10 cellular contexts compared by ENCODE assay signal in the genomic region with DNA sequence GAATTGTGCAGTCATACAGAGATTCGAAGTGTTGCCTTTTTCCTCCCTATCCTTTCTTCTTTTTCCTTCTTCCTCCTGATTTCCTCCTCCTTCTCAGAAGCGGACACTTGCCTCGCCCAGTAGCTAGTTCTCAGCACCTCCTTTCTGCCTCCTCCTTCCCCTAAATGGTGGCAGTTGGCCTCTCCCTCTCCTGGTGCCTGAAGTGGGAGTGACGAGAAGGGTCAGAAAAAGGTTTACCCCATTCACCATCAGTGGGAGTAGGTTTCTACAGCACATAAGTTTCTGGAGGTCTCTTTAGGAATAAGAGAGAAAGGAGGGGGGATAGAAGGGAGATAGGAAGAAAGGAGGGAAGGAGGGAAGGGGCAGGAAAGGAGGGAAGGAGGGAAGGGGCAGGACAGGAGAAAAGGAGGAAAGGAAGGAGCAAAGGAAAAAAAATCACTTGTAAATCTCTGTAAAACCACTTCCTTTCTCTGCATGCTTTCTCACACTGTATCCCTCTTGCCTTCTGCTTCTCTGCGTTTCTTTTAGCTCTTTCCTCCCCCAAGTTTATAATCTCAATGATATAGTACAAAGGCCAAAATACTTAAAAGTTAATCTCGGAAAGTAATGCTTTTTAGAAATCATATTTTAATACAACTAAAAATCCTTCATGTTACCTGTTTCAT. TPM values are rescaled to one million over a fixed set of nuclear protein-coding genes. Genes with fewer than 3 reads are reported as not detected.
DNase-seq lines count a peak whose midpoint lies in the region; ATAC-seq lines count a peak whose summit lies in the region.
"Had no signal": no experiment of that assay in that cellular context is flagged by ENCODE, and none has a peak within 500 bp of the region (broad histone marks: within the 10 kb centered on the region; RNA-seq: fewer than 3 reads in every experiment).

No MANE protein-coding gene starts in this region.

- DNase-seq in G401 (ENCODE audit: low spot score) (peak; percentile 50), T-helper 17 cell (no peak), islet precursor cell (peak; percentile 66), DMS114 treated with DMSO at 0.1 percent for 48 hours (lab: John Stamatoyannopoulos, UW; ENCODE audit: unreplicated experiment) (no peak), NCI-H1436 (lab: John Stamatoyannopoulos, UW) (no peak)
- no peak for DNase-seq in stimulated activated naive CD4-positive, alpha-beta T cell treated with Interleukin-2 at 50 U/mL for 16 hours (lab: John Stamatoyannopoulos, UW)
- DNase-seq in activated T-helper 2 cell treated with anti-CD3 and anti-CD28 coated beads, Interferon-gamma antibody, Interleukin-2, Interleukin-4, amounts not matched to agents 10 μg/mL and 5 μg/mL and 100 μg/mL, durations not matched to agents 14 hours and 24 hours and 36 hours (ENCODE audit: low spot score) = no peak
- DNase-seq: DMS79 had no signal

- ATAC-seq in T-helper 17 cell = no peak

- H3K27ac Mint-ChIP-seq in T-helper 17 cell = peak overlapping the region; percentile 68
- no peak overlapping the region for H3K27ac Mint-ChIP-seq in activated T-helper 2 cell treated with anti-CD3 and anti-CD28 coated beads, Interferon-gamma antibody, Interleukin-2, Interleukin-4, amounts not matched to agents 10 μg/mL and 5 μg/mL and 100 μg/mL, durations not matched to agents 14 hours and 24 hours and 36 hours

- peak overlapping the region in 17 of 21 experiments; percentile 4 to 80 (median 59) for H3K27ac ChIP-seq in skin epidermis

- no peaks in the 10 kb centered on the region for H3K36me3 Mint-ChIP-seq in T-helper 17 cell (ENCODE audit: low read depth)
- no peaks in the 10 kb centered on the region for H3K36me3 Mint-ChIP-seq in activated T-helper 2 cell treated with anti-CD3 and anti-CD28 coated beads, Interferon-gamma antibody, Interleukin-2, Interleukin-4, amounts not matched to agents 10 μg/mL and 5 μg/mL and 100 μg/mL, durations not matched to agents 14 hours and 24 hours and 36 hours (ENCODE audit: low read depth)

- H3K9me3 ChIP-seq in T-helper 17 cell (ENCODE audit: control insufficient read depth, low read length, poor library complexity, severe bottlenecking) = no peaks in the 10 kb centered on the region

- H3K27me3 Mint-ChIP-seq in T-helper 17 cell = no peaks in the 10 kb centered on the region
- no peaks in the 10 kb centered on the region for H3K27me3 Mint-ChIP-seq in activated T-helper 2 cell treated with anti-CD3 and anti-CD28 coated beads, Interferon-gamma antibody, Interleukin-2, Interleukin-4, amounts not matched to agents 10 μg/mL and 5 μg/mL and 100 μg/mL, durations not matched to agents 14 hours and 24 hours and 36 hours (ENCODE audit: low read depth)

- intact Hi-C loops in activated T-helper 2 cell treated with anti-CD3 and anti-CD28 coated beads, Interferon-gamma antibody, Interleukin-2, Interleukin-4, amounts not matched to agents 10 μg/mL and 5 μg/mL and 100 μg/mL, durations not matched to agents 14 hours and 24 hours and 36 hours (cut with micrococcal nuclease) = no loop called here

- in situ Hi-C loops in G401 (cut with HindIII; ENCODE audit: low sequenced_read_pairs) = no loop called here

- H3K4me3 Mint-ChIP-seq in T-helper 17 cell = peak overlapping the region; percentile 68
- H3K4me3 Mint-ChIP-seq in activated T-helper 2 cell treated with anti-CD3 and anti-CD28 coated beads, Interferon-gamma antibody, Interleukin-2, Interleukin-4, amounts not matched to agents 10 μg/mL and 5 μg/mL and 100 μg/mL, durations not matched to agents 14 hours and 24 hours and 36 hours (ENCODE audit: low read depth) = no peak overlapping the region

- H3K4me3 ChIP-seq in skin epidermis = no peak overlapping the region

- peaks cover 24% of the 10 kb centered on the region for H3K4me1 Mint-ChIP-seq in T-helper 17 cell
- H3K4me1 Mint-ChIP-seq in activated T-helper 2 cell treated with anti-CD3 and anti-CD28 coated beads, Interferon-gamma antibody, Interleukin-2, Interleukin-4, amounts not matched to agents 10 μg/mL and 5 μg/mL and 100 μg/mL, durations not matched to agents 14 hours and 24 hours and 36 hours (ENCODE audit: low read depth) = peaks cover 37% of the 10 kb centered on the region

- no peaks in the 10 kb centered on the region for H3K9me3 Mint-ChIP-seq in activated T-helper 2 cell treated with anti-CD3 and anti-CD28 coated beads, Interferon-gamma antibody, Interleukin-2, Interleukin-4, amounts not matched to agents 10 μg/mL and 5 μg/mL and 100 μg/mL, durations not matched to agents 14 hours and 24 hours and 36 hours

RNA-seq across cellular contexts. Expression of gene C1orf105, which starts 20.3 kb away (rescaled TPM):
- total RNA-seq in G401 (2014; rRNA removed; shearing (Covaris generic)) = not detected in 2 replicates
- total RNA-seq in T-helper 17 cell = not detected
- total RNA-seq in activated T-helper 2 cell treated with anti-CD3 and anti-CD28 coated beads, Interferon-gamma antibody, Interleukin-2, Interleukin-4, amounts not matched to agents 10 μg/mL and 5 μg/mL and 100 μg/mL, durations not matched to agents 14 hours and 24 hours and 36 hours = not detected in 2 replicates
- total RNA-seq: liver had no signal

RNA-seq across cellular contexts. Expression of gene PIGC, which starts 43.7 kb away (rescaled TPM):
- 64.4 and 74.0 TPM in 2 replicates for total RNA-seq in G401 (2014; rRNA removed; shearing (Covaris generic))
- 10 to 100 TPM; 21.4 to 24.9 TPM for total RNA-seq in T-helper 17 cell
- 20.7 and 21.8 TPM in 2 replicates for total RNA-seq in activated T-helper 2 cell treated with anti-CD3 and anti-CD28 coated beads, Interferon-gamma antibody, Interleukin-2, Interleukin-4, amounts not matched to agents 10 μg/mL and 5 μg/mL and 100 μg/mL, durations not matched to agents 14 hours and 24 hours and 36 hours

Comparison
In these comparisons a context has a peak if more than half of its experiments do, and no peak if none do; other contexts are left out.
1. DNase-seq: peak in G401 (single experiment) and islet precursor cell (single experiment); none in T-helper 17 cell (0 of 3), stimulated activated naive CD4-positive, alpha-beta T cell treated with Interleukin-2 at 50 U/mL for 16 hours (single experiment), DMS114 treated with DMSO at 0.1 percent for 48 hours (single experiment), activated T-helper 2 cell treated with anti-CD3 and anti-CD28 coated beads, Interferon-gamma antibody, Interleukin-2, Interleukin-4, amounts not matched to agents 10 μg/mL and 5 μg/mL and 100 μg/mL, durations not matched to agents 14 hours and 24 hours and 36 hours (single experiment) and NCI-H1436 (single experiment).